ENCODE assay signal across 8 cellular contexts in genomic region chr1:3012511-3013291, GRCh38. TPM values are rescaled to one million over a fixed set of nuclear protein-coding genes. Genes with fewer than 3 reads are reported as not detected.
DNase-seq lines count a peak whose midpoint lies in the region; ATAC-seq and TF ChIP-seq lines count a peak whose summit lies in the region.

No MANE protein-coding gene starts in this region.

- CTCF ChIA-PET in OCI-LY7 (lab: Charles Lee; ENCODE audit: unreplicated experiment) = no interaction called here

- H3K4me3 ChIP-seq in OCI-LY7 (ENCODE audit: low read depth, low read length, poor library complexity, severe bottlenecking) = no peak overlapping the region
- peak overlapping the region in 1 of 2 experiments; percentile 53 for H3K4me3 ChIP-seq in mesenchymal stem cell (ENCODE audit: insufficient read depth in 1 of 2, low read depth in 1 of 2, low read length in 2 of 2)

- peak; percentile 66 for TF ChIP-seq CTCF in OCI-LY7 (conservative IDR thresholded peaks at IDR 0.05; ENCODE audit: low read length)

- H3K23ac ChIP-seq in mesenchymal stem cell (ENCODE audit: low read length in 2 of 2) = no peak overlapping the region

- no peaks in the 10 kb centered on the region for H3K79me1 ChIP-seq in mesenchymal stem cell (replicated peaks; ENCODE audit: low read length, poor library complexity, severe bottlenecking)

- H4K91ac ChIP-seq in mesenchymal stem cell (ENCODE audit: low read length) = no peak overlapping the region

- no peak for ATAC-seq in activated naive CD8-positive, alpha-beta T cell treated with anti-CD3 and anti-CD28 coated beads, Interleukin-2, amount 50 U/mL, for 24 hours
- ATAC-seq in HG03571 (IDR thresholded peaks at IDR 0.05; ENCODE audit: unreplicated experiment) = no peak

- H3K9ac ChIP-seq in mesenchymal stem cell (ENCODE audit: low read length) = no peak overlapping the region

- no peak overlapping the region for H3K27ac Mint-ChIP-seq in activated naive CD8-positive, alpha-beta T cell treated with anti-CD3 and anti-CD28 coated beads, Interleukin-2, amount 50 U/mL, for 24 hours

- H3K18ac ChIP-seq in mesenchymal stem cell (ENCODE audit: low read depth in 1 of 2, low read length in 2 of 2) = no peak overlapping the region

- no peaks in the 10 kb centered on the region for H4K20me1 ChIP-seq in OCI-LY7 (ENCODE audit: insufficient read depth, low read length)

- peaks cover 9% of the 10 kb centered on the region for H3K9me3 Mint-ChIP-seq in activated naive CD8-positive, alpha-beta T cell treated with anti-CD3 and anti-CD28 coated beads, Interleukin-2, amount 50 U/mL, for 24 hours

- H3K4me2 ChIP-seq in OCI-LY7 (ENCODE audit: low read length) (no peak overlapping the region), mesenchymal stem cell (ENCODE audit: low read length, poor library complexity, severe bottlenecking) (no peak overlapping the region)

- no peak overlapping the region for H2BK120ac ChIP-seq in mesenchymal stem cell (ENCODE audit: low read depth, low read length)

- H3K36me3 ChIP-seq in OCI-LY7 (ENCODE audit: insufficient read depth, low read length) (no peaks in the 10 kb centered on the region), mesenchymal stem cell (ENCODE audit: control insufficient read depth in 1 of 2, insufficient read depth in 2 of 2, low read depth in 1 of 2, low read length in 2 of 2) (no peaks in the 10 kb centered on the region)

- H3K27ac ChIP-seq in OCI-LY7 (ENCODE audit: low read depth, low read length, poor library complexity, severe bottlenecking) = no peak overlapping the region
- H3K27ac ChIP-seq in mesenchymal stem cell (ENCODE audit: low read length, poor library complexity, severe bottlenecking) = no peak overlapping the region

- H3K27me3 ChIP-seq in mesenchymal stem cell (ENCODE audit: control insufficient read depth in 1 of 2, insufficient read depth in 1 of 2, low read length in 2 of 2) = peaks cover 0 to 59% of the 10 kb centered on the region in 2 experiments

- no peak overlapping the region for H3K14ac ChIP-seq in mesenchymal stem cell (ENCODE audit: low read length in 2 of 2)

- H2BK5ac ChIP-seq in mesenchymal stem cell (ENCODE audit: low read depth, low read length, poor library complexity, severe bottlenecking) = no peak overlapping the region

- POLR2A ChIA-PET in OCI-LY7 (lab: Charles Lee) = no interaction called here

- H3K4me1 ChIP-seq in OCI-LY7 (ENCODE audit: insufficient read depth, low read length, poor library complexity, severe bottlenecking) = no peaks in the 10 kb centered on the region
- no peaks in the 10 kb centered on the region for H3K4me1 ChIP-seq in mesenchymal stem cell (ENCODE audit: control insufficient read depth, insufficient read depth, low read depth, low read length)

- 79% methylated on average over 41 of the region's 41 CpGs for WGBS in mesenchymal stem cell

- H2BK12ac ChIP-seq in mesenchymal stem cell (ENCODE audit: low read length in 2 of 2) = no peak overlapping the region

- H2BK15ac ChIP-seq in mesenchymal stem cell (ENCODE audit: low read depth, poor library complexity, severe bottlenecking) = no peak overlapping the region

- H4K8ac ChIP-seq in mesenchymal stem cell (ENCODE audit: low read length) = no peak overlapping the region

- H3K36me3 Mint-ChIP-seq in activated naive CD8-positive, alpha-beta T cell treated with anti-CD3 and anti-CD28 coated beads, Interleukin-2, amount 50 U/mL, for 24 hours (ENCODE audit: low read depth) = peaks cover 5% of the 10 kb centered on the region

- H3K27me3 Mint-ChIP-seq in activated naive CD8-positive, alpha-beta T cell treated with anti-CD3 and anti-CD28 coated beads, Interleukin-2, amount 50 U/mL, for 24 hours = peaks cover 13% of the 10 kb centered on the region

- H3K4me3 Mint-ChIP-seq in activated naive CD8-positive, alpha-beta T cell treated with anti-CD3 and anti-CD28 coated beads, Interleukin-2, amount 50 U/mL, for 24 hours = no peak overlapping the region

- BruUV-seq in OCI-LY7 (replicated peaks; lab: Mats Ljungman, UMichigan) = no TSS peak

- H3K4ac ChIP-seq in mesenchymal stem cell (ENCODE audit: low read depth in 1 of 2, low read length in 2 of 2) = no peak overlapping the region

- H3K9me3 ChIP-seq in OCI-LY7 (ENCODE audit: low read length) = peaks cover 4% of the 10 kb centered on the region; the same call in 1 of the 2 replicates
- H3K9me3 ChIP-seq in mesenchymal stem cell (ENCODE audit: control insufficient read depth, low read length) = peaks cover 18% of the 10 kb centered on the region

- DNase-seq in Daoy (ENCODE audit: low read depth) (peak; percentile 52), OCI-LY7 (ENCODE audit: low spot score) (peak; percentile 25), iPS-NIHi7 (ENCODE audit: extremely low spot score) (peak; percentile 84), mesenchymal stem cell (no peak), SW 1271 (lab: John Stamatoyannopoulos, UW) (no peak)
- peak; percentile 70 for DNase-seq in activated naive CD8-positive, alpha-beta T cell treated with anti-CD3 and anti-CD28 coated beads, Interleukin-2, amount 50 U/mL, for 24 hours
- DNase-seq in stimulated activated CD4-positive, alpha-beta T cell treated with anti-CD3 and anti-CD28 coated beads, Interleukin-2, amount 100 ng/mL, for 4 hours (ENCODE audit: low read depth) = peak; percentile 28

- no peak overlapping the region for H2AK5ac ChIP-seq in mesenchymal stem cell (ENCODE audit: low read length, severe bottlenecking)

- H3K79me2 ChIP-seq in OCI-LY7 (ENCODE audit: insufficient read depth, low read depth, low read length) = no peaks in the 10 kb centered on the region

- intact Hi-C loops in OCI-LY7 (cut with micrococcal nuclease; ENCODE audit: unreplicated experiment) = loop anchor here (2.0 kb wide), 1 partner anchor 412 kb away; no protein-coding TSS in a partner anchor

- H2AFZ ChIP-seq in OCI-LY7 (ENCODE audit: low read length) = no peak overlapping the region
- no peak overlapping the region for H2AFZ ChIP-seq in mesenchymal stem cell (ENCODE audit: low read depth, low read length)

- no peaks in the 10 kb centered on the region for H3K9me2 ChIP-seq in OCI-LY7 (ENCODE audit: insufficient read depth, low read length)

- peaks cover 3% of the 10 kb centered on the region for H3K4me1 Mint-ChIP-seq in activated naive CD8-positive, alpha-beta T cell treated with anti-CD3 and anti-CD28 coated beads, Interleukin-2, amount 50 U/mL, for 24 hours

RNA-seq across cellular contexts. Expression of gene ACTRT2, which starts 8.6 kb away (rescaled TPM):
- not detected in 2 replicates for total RNA-seq in Daoy (2014; rRNA removed; shearing (Covaris generic))
- not detected in 2 replicates for total RNA-seq in OCI-LY7 (2014; rRNA removed; shearing (Covaris generic))
- not detected in 2 replicates for total RNA-seq in OCI-LY7 (2022)
- polyA plus RNA-seq in mesenchymal stem cell (2013, experiment 1 of 2) = not detected
- polyA plus RNA-seq in mesenchymal stem cell (2013, experiment 2 of 2) = not detected

RNA-seq across cellular contexts. Expression of gene PRDM16, which starts 56.3 kb away (rescaled TPM):
- 0.91 and 3.1 TPM in 2 replicates for total RNA-seq in Daoy (2014; rRNA removed; shearing (Covaris generic))
- total RNA-seq in OCI-LY7 (2014; rRNA removed; shearing (Covaris generic)) = not detected in 2 replicates
- not detected in 2 replicates for total RNA-seq in OCI-LY7 (2022)
- 0.06 TPM for polyA plus RNA-seq in mesenchymal stem cell (2013, experiment 1 of 2)
- polyA plus RNA-seq in mesenchymal stem cell (2013, experiment 2 of 2) = 0.11 TPM

Comparison
In these comparisons a context has a peak if more than half of its experiments do, and no peak if none do; other contexts are left out.
1. DNase-seq: peak in Daoy (single experiment), OCI-LY7 (single experiment), activated naive CD8-positive, alpha-beta T cell treated with anti-CD3 and anti-CD28 coated beads, Interleukin-2, amount 50 U/mL, for 24 hours (single experiment), iPS-NIHi7 (single experiment) and stimulated activated CD4-positive, alpha-beta T cell treated with anti-CD3 and anti-CD28 coated beads, Interleukin-2, amount 100 ng/mL, for 4 hours (single experiment); none in mesenchymal stem cell (single experiment) and SW 1271 (0 of 2).